ENCODE assay signal across 16 cellular contexts in the genomic region with DNA sequence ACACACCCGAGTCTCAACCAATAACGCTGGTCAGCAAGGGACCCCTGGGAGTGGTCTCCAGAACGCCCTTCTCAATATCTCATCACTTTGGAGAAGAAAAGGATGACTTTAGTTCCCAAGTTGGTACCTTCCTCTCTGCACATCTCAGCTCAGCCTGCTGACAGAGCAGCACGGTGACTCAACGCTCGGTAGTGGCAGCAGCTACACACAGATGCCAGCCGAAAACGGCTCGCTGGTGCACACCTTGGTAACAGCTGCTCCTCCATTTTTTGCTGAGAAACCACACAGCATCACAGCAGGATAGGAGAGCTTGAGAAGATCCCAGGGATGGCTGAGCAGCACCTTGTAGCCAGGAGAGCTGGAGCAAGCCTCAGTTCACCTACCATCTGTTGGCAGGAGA.
DNase-seq lines count a peak whose midpoint lies in the region; ATAC-seq, FAIRE-seq and TF ChIP-seq lines count a peak whose summit lies in the region.
"Had no signal": no experiment of that assay in that cellular context is flagged by ENCODE, and none has a peak within 500 bp of the region (broad histone marks: within the 10 kb centered on the region; RNA-seq: fewer than 3 reads in every experiment).

No MANE protein-coding gene starts in this region.

- no peak overlapping the region for H3K27ac ChIP-seq in BLaER1
- H3K27ac ChIP-seq in MM.1S (ENCODE audit: low read length): no peak overlapping the region
- no peak overlapping the region for H3K27ac ChIP-seq in astrocyte (ENCODE audit: low read depth, low read length)
- H3K27ac ChIP-seq in smooth muscle cell (ENCODE audit: low read depth): no peak overlapping the region
- H3K27ac ChIP-seq: C4-2B, HL-60 had no signal

- no peaks in the 10 kb centered on the region for H3K36me3 Mint-ChIP-seq in astrocyte (ENCODE audit: low read depth, unreplicated experiment)
- H3K36me3 Mint-ChIP-seq in activated naive CD4-positive, alpha-beta T cell treated with anti-CD3 and anti-CD28 coated beads, Interleukin-2, amount 50 U/mL, for 72 hours: no peaks in the 10 kb centered on the region
- H3K36me3 Mint-ChIP-seq: CD4-positive, alpha-beta memory T cell had no signal

- H3K27me3 Mint-ChIP-seq in astrocyte (ENCODE audit: low read depth, unreplicated experiment): peaks cover 16% of the 10 kb centered on the region

- H3F3A ChIP-seq in MM.1S (ENCODE audit: insufficient read depth, low read length): no peaks in the 10 kb centered on the region; the same call in none of the 2 replicates
- no peaks in the 10 kb centered on the region for H3F3A ChIP-seq in smooth muscle cell (ENCODE audit: low read depth)

- 97% methylated on average over 9 of the region's 9 CpGs for WGBS in smooth muscle cell (ENCODE audit: low lambda C conversion rate)

- no peaks in the 10 kb centered on the region for H3K36me3 ChIP-seq in BLaER1
- no peaks in the 10 kb centered on the region for H3K36me3 ChIP-seq in MM.1S (replicated peaks; ENCODE audit: insufficient read depth, low read length)
- no peaks in the 10 kb centered on the region for H3K36me3 ChIP-seq in astrocyte (ENCODE audit: insufficient read depth, low read length)
- no peaks in the 10 kb centered on the region for H3K36me3 ChIP-seq in smooth muscle cell (ENCODE audit: low read depth)

- no peaks in the 10 kb centered on the region for H3K79me2 ChIP-seq in MM.1S (ENCODE audit: low read length)
- no peaks in the 10 kb centered on the region for H3K79me2 ChIP-seq in astrocyte (ENCODE audit: insufficient read depth, low read length)
- H3K79me2 ChIP-seq in smooth muscle cell (ENCODE audit: low read depth): no peaks in the 10 kb centered on the region

- no peak overlapping the region for H3K4me3 Mint-ChIP-seq in astrocyte (ENCODE audit: unreplicated experiment)
- H3K4me3 Mint-ChIP-seq: CD4-positive, alpha-beta memory T cell had no signal

- H3K4me3 ChIP-seq in BLaER1: no peak overlapping the region
- no peak overlapping the region for H3K4me3 ChIP-seq in MM.1S (ENCODE audit: low read length)
- no peak overlapping the region for H3K4me3 ChIP-seq in astrocyte (ENCODE audit: insufficient read depth, low read depth, low read length)
- no peak overlapping the region for H3K4me3 ChIP-seq in smooth muscle cell

- H3K4me2 ChIP-seq in BLaER1 (peak overlapping the region; percentile 50), MM.1S (ENCODE audit: low read depth, low read length) (peak overlapping the region; percentile 36; the same call in 1 of the 2 replicates), astrocyte (ENCODE audit: low read length) (no peak overlapping the region), smooth muscle cell (no peak overlapping the region)

- no peak for FAIRE-seq in astrocyte (lab: Jason Lieb, UNC)
- FAIRE-seq: GM12892 had no signal

- TF ChIP-seq CTCF in MM.1S (IDR thresholded peaks at IDR 0.05; ENCODE audit: low read length) (no peak), astrocyte (IDR thresholded peaks at IDR 0.05; ENCODE audit: insufficient read depth, low read depth, low read length) (no peak), smooth muscle cell (IDR thresholded peaks at IDR 0.05; ENCODE audit: borderline replicate concordance, insufficient read depth, poor library complexity, severe bottlenecking) (no peak)

- DNase-seq in MM.1S (no peak), astrocyte (ENCODE audit: low read depth) (no peak), pons (ENCODE audit: low spot score) (peak; percentile 1), smooth muscle cell (lab: John Stamatoyannopoulos, UW; ENCODE audit: unreplicated experiment) (no peak)
- DNase-seq in activated naive CD4-positive, alpha-beta T cell treated with anti-CD3 and anti-CD28 coated beads, Interleukin-2, amount 50 U/mL, for 72 hours (ENCODE audit: low spot score in 2 of 2): no peak
- DNase-seq: 8988T; CD4-positive, alpha-beta memory T cell; DMS79; EL; GDM1 had no signal

- peaks cover 2% of the 10 kb centered on the region for H3K9me3 Mint-ChIP-seq in astrocyte (ENCODE audit: unreplicated experiment)
- no peaks in the 10 kb centered on the region for H3K9me3 Mint-ChIP-seq in activated naive CD4-positive, alpha-beta T cell treated with anti-CD3 and anti-CD28 coated beads, Interleukin-2, amount 50 U/mL, for 72 hours

- H2AFZ ChIP-seq in MM.1S (ENCODE audit: low read length) (no peak overlapping the region), astrocyte (ENCODE audit: low read depth, low read length) (no peak overlapping the region), smooth muscle cell (ENCODE audit: low read depth) (no peak overlapping the region)

- H3K9me2 ChIP-seq in MM.1S (replicated peaks; ENCODE audit: insufficient read depth, low read length): no peaks in the 10 kb centered on the region

- peak overlapping the region; percentile 54 for H3K27ac Mint-ChIP-seq in astrocyte (ENCODE audit: unreplicated experiment)
- H3K27ac Mint-ChIP-seq in activated naive CD4-positive, alpha-beta T cell treated with anti-CD3 and anti-CD28 coated beads, Interleukin-2, amount 50 U/mL, for 72 hours: no peak overlapping the region
- H3K27ac Mint-ChIP-seq: CD4-positive, alpha-beta memory T cell had no signal

- H3K4me1 ChIP-seq in BLaER1 (peaks cover 20% of the 10 kb centered on the region), MM.1S (ENCODE audit: low read length) (peaks cover 23% of the 10 kb centered on the region), astrocyte (ENCODE audit: insufficient read depth, low read length) (no peaks in the 10 kb centered on the region), smooth muscle cell (ENCODE audit: low read depth) (no peaks in the 10 kb centered on the region)

- H3K9me3 ChIP-seq in BLaER1 (no peaks in the 10 kb centered on the region), MM.1S (replicated peaks; ENCODE audit: insufficient read depth, low read length) (no peaks in the 10 kb centered on the region), astrocyte (ENCODE audit: insufficient read depth, low read depth, low read length) (no peaks in the 10 kb centered on the region), smooth muscle cell (replicated peaks; ENCODE audit: low read depth) (no peaks in the 10 kb centered on the region)

- ATAC-seq in activated naive CD4-positive, alpha-beta T cell treated with anti-CD3 and anti-CD28 coated beads, Interleukin-2, amount 50 U/mL, for 72 hours: no peak
- ATAC-seq in HG03457 (IDR thresholded peaks at IDR 0.05; ENCODE audit: unreplicated experiment): no peak
- ATAC-seq: HCT116 had no signal

- peaks cover 4% of the 10 kb centered on the region for H3K4me1 Mint-ChIP-seq in astrocyte (ENCODE audit: low read depth, unreplicated experiment)
- H3K4me1 Mint-ChIP-seq: CD4-positive, alpha-beta memory T cell had no signal

- H3K27me3 ChIP-seq in BLaER1: 0 out of 2 replicates have a peak, but pooled peaks cover 5% of the 10 kb centered on the region
- no peaks in the 10 kb centered on the region for H3K27me3 ChIP-seq in MM.1S (replicated peaks; ENCODE audit: insufficient read depth, low read length)
- H3K27me3 ChIP-seq in astrocyte (ENCODE audit: insufficient read depth, low read length): no peaks in the 10 kb centered on the region
- H3K27me3 ChIP-seq in smooth muscle cell (ENCODE audit: low read depth): no peaks in the 10 kb centered on the region

- H4K20me1 ChIP-seq in BLaER1 (no peaks in the 10 kb centered on the region), MM.1S (ENCODE audit: insufficient read depth, low read length) (no peaks in the 10 kb centered on the region), astrocyte (ENCODE audit: insufficient read depth, low read length) (no peaks in the 10 kb centered on the region), smooth muscle cell (ENCODE audit: low read depth) (no peaks in the 10 kb centered on the region)

- no peak overlapping the region for H3K9ac ChIP-seq in BLaER1
- H3K9ac ChIP-seq in MM.1S (ENCODE audit: low read length): no peak overlapping the region
- H3K9ac ChIP-seq in astrocyte (ENCODE audit: low read length): no peak overlapping the region
- no peak overlapping the region for H3K9ac ChIP-seq in smooth muscle cell (ENCODE audit: low read depth)

Comparison
In these comparisons a context has a peak if more than half of its experiments do, and no peak if none do; other contexts are left out.
1. H3K4me2 ChIP-seq: peak in BLaER1 (single experiment) and MM.1S (single experiment); none in astrocyte (single experiment) and smooth muscle cell (single experiment).